Comparison of ENCODE assay signal across 27 cellular contexts in genomic region chr4:182023469-182023868, GRCh38.
A peak's percentile ranks its signal among the peaks of the same experiment; 100 is the strongest.
DNase-seq lines count a peak whose midpoint lies in the region; ATAC-seq and TF ChIP-seq lines count a peak whose summit lies in the region.
"Had no signal": no experiment of that assay in that cellular context is flagged by ENCODE, and none has a peak within 500 bp of the region (broad histone marks: within the 10 kb centered on the region; RNA-seq: fewer than 3 reads in every experiment).

No MANE protein-coding gene starts in this region.

- ATAC-seq in T-cell (replicated peaks in 1 of 4), result no peak
- no peak for ATAC-seq in CD4-positive, alpha-beta T cell (ENCODE audit: poor library complexity)
- ATAC-seq: activated naive CD8-positive, alpha-beta T cell treated with anti-CD3 and anti-CD28 coated beads, Interleukin-2, amount 50 U/mL, for 24 hours; foreskin keratinocyte; lower lobe of right lung; natural killer cell; stimulated activated naive CD8-positive, alpha-beta T cell treated with anti-CD3 and anti-CD28 coated beads, Interleukin-15, Interleukin-2, amounts not matched to agents 100 U/mL and 50 U/mL, for 24 hours had no signal

- peaks cover 6 to 19% (median 7%) of the 10 kb centered on the region in 3 donors for H3K9me3 Mint-ChIP-seq in T-cell
- peaks cover 10% of the 10 kb centered on the region for H3K9me3 Mint-ChIP-seq in activated CD4-positive, alpha-beta memory T cell treated with anti-CD3 and anti-CD28 coated beads for 36 hours
- no peaks in the 10 kb centered on the region for H3K9me3 Mint-ChIP-seq in CD4-positive, alpha-beta T cell

- H3K27ac ChIP-seq in CD4-positive, alpha-beta T cell (ENCODE audit: low read depth, low read length), result no peak overlapping the region
- H3K27ac ChIP-seq: esophagus muscularis mucosa, foreskin keratinocyte, lower lobe of right lung, SK-N-MC, skin epidermis had no signal

- H3K36me3 Mint-ChIP-seq in T-cell, result no peaks in the 10 kb centered on the region
- H3K36me3 Mint-ChIP-seq in activated CD4-positive, alpha-beta memory T cell treated with anti-CD3 and anti-CD28 coated beads for 36 hours, result no peaks in the 10 kb centered on the region
- H3K36me3 Mint-ChIP-seq in CD4-positive, alpha-beta T cell (ENCODE audit: low read depth), result no peaks in the 10 kb centered on the region
- H3K36me3 Mint-ChIP-seq: CD4-positive, alpha-beta memory T cell had no signal

- no peak for TF ChIP-seq CTCF in CD4-positive, alpha-beta T cell (IDR thresholded peaks at IDR 0.05)

- peak; percentile 4 for DNase-seq in NCI-H2196 treated with DMSO at 0.1 percent for 48 hours (lab: John Stamatoyannopoulos, UW; ENCODE audit: unreplicated experiment)
- DNase-seq in NCI-H2196 (lab: John Stamatoyannopoulos, UW; ENCODE audit: unreplicated experiment), result no peak
- peak; percentile 42 to 66 for DNase-seq in NCI-H1930 (lab: John Stamatoyannopoulos, UW)
- DNase-seq in NCI-H69 (lab: John Stamatoyannopoulos, UW), result peak; percentile 89
- DNase-seq in T-cell, result no peak
- no peak for DNase-seq in activated CD4-positive, alpha-beta memory T cell treated with anti-CD3 and anti-CD28 coated beads for 36 hours
- no peak for DNase-seq in activated effector memory CD4-positive, alpha-beta T cell treated with anti-CD3 and anti-CD28 coated beads, Interleukin-2, amount 50 U/mL, for 16 hours
- DNase-seq in CD4-positive, alpha-beta T cell, result no peak
- DNase-seq: activated gamma-delta T cell treated with Interleukin-2 at 50 U/mL for 16 hours; activated naive CD8-positive, alpha-beta T cell treated with anti-CD3 and anti-CD28 coated beads, Interleukin-2, amount 50 U/mL, for 24 hours; activated T-cell treated with anti-CD3 and anti-CD28 coated beads, Interleukin-2, amount 50 U/mL, for 1 hour; AML-193; CD4-positive, alpha-beta memory T cell; central memory CD4-positive, alpha-beta T cell; endodermal cell; foreskin keratinocyte; GF-D8; kidney glomerular epithelial cell; lower lobe of right lung; natural killer cell; NCI-H446 treated with DMSO at 0.1 percent for 48 hours; stimulated activated naive CD8-positive, alpha-beta T cell treated with anti-CD3 and anti-CD28 coated beads, Interleukin-15, Interleukin-2, amounts not matched to agents 100 U/mL and 50 U/mL, for 24 hours; T-helper 2 cell had no signal

- intact Hi-C loops in activated CD4-positive, alpha-beta memory T cell treated with anti-CD3 and anti-CD28 coated beads for 36 hours (cut with micrococcal nuclease), result no loop called here
- intact Hi-C loops in CD4-positive, alpha-beta T cell (cut with DNase I, micrococcal nuclease), result no loop called here

- H3K4me1 Mint-ChIP-seq in T-cell, result no peaks in the 10 kb centered on the region
- no peaks in the 10 kb centered on the region for H3K4me1 Mint-ChIP-seq in activated CD4-positive, alpha-beta memory T cell treated with anti-CD3 and anti-CD28 coated beads for 36 hours (ENCODE audit: low read depth)
- no peaks in the 10 kb centered on the region for H3K4me1 Mint-ChIP-seq in CD4-positive, alpha-beta T cell (ENCODE audit: low read depth)
- H3K4me1 Mint-ChIP-seq: CD4-positive, alpha-beta memory T cell; natural killer cell had no signal

- no peaks in the 10 kb centered on the region for H3K27me3 ChIP-seq in CD4-positive, alpha-beta T cell (ENCODE audit: control insufficient read depth, insufficient read depth, low read length)
- H3K27me3 ChIP-seq: esophagus muscularis mucosa, foreskin keratinocyte had no signal

- POLR2A ChIA-PET in T-cell (lab: Charles Lee), result no interaction called here
- POLR2A ChIA-PET in activated CD4-positive, alpha-beta memory T cell treated with anti-CD3 and anti-CD28 coated beads for 36 hours (lab: Charles Lee), result no interaction called here
- POLR2A ChIA-PET in CD4-positive, alpha-beta T cell (lab: Charles Lee), result no interaction called here

- H3K4me3 Mint-ChIP-seq in T-cell, result no peak overlapping the region
- H3K4me3 Mint-ChIP-seq in activated CD4-positive, alpha-beta memory T cell treated with anti-CD3 and anti-CD28 coated beads for 36 hours, result no peak overlapping the region
- no peak overlapping the region for H3K4me3 Mint-ChIP-seq in CD4-positive, alpha-beta T cell
- H3K4me3 Mint-ChIP-seq: activated naive CD8-positive, alpha-beta T cell treated with anti-CD3 and anti-CD28 coated beads, Interleukin-2, amount 50 U/mL, for 24 hours; CD4-positive, alpha-beta memory T cell; dendritic cell treated with granulocyte-macrophage colony-stimulating factor and Interleukin-4, amounts not matched to agents 40 ng/mL and 50 ng/mL, for 4 days; endodermal cell; natural killer cell had no signal

- no peaks in the 10 kb centered on the region for H3K27me3 Mint-ChIP-seq in T-cell
- no peaks in the 10 kb centered on the region for H3K27me3 Mint-ChIP-seq in activated CD4-positive, alpha-beta memory T cell treated with anti-CD3 and anti-CD28 coated beads for 36 hours
- H3K27me3 Mint-ChIP-seq in CD4-positive, alpha-beta T cell, result no peaks in the 10 kb centered on the region
- H3K27me3 Mint-ChIP-seq: activated naive CD8-positive, alpha-beta T cell treated with anti-CD3 and anti-CD28 coated beads, Interleukin-2, amount 50 U/mL, for 24 hours; CD4-positive, alpha-beta memory T cell; dendritic cell treated with granulocyte-macrophage colony-stimulating factor and Interleukin-4, amounts not matched to agents 40 ng/mL and 50 ng/mL, for 4 days had no signal

- no peak overlapping the region for H3K27ac Mint-ChIP-seq in T-cell
- no peak overlapping the region for H3K27ac Mint-ChIP-seq in activated CD4-positive, alpha-beta memory T cell treated with anti-CD3 and anti-CD28 coated beads for 36 hours
- H3K27ac Mint-ChIP-seq in CD4-positive, alpha-beta T cell, result no peak overlapping the region
- H3K27ac Mint-ChIP-seq: activated naive CD8-positive, alpha-beta T cell treated with anti-CD3 and anti-CD28 coated beads, Interleukin-2, amount 50 U/mL, for 24 hours; CD4-positive, alpha-beta memory T cell; dendritic cell treated with granulocyte-macrophage colony-stimulating factor and Interleukin-4, amounts not matched to agents 40 ng/mL and 50 ng/mL, for 4 days; endodermal cell; natural killer cell had no signal

- no peaks in the 10 kb centered on the region for H3K9me3 ChIP-seq in CD4-positive, alpha-beta T cell (ENCODE audit: control insufficient read depth, low read length)
- H3K9me3 ChIP-seq: lower lobe of right lung had no signal

- CTCF ChIA-PET in T-cell (lab: Charles Lee), result no interaction called here
- CTCF ChIA-PET in activated CD4-positive, alpha-beta memory T cell treated with anti-CD3 and anti-CD28 coated beads for 36 hours (lab: Charles Lee), result no interaction called here
- CTCF ChIA-PET in CD4-positive, alpha-beta T cell (lab: Charles Lee), result no interaction called here

Comparison
In these comparisons a context has a peak if more than half of its experiments do, and no peak if none do; other contexts are left out.
1. DNase-seq: peak in NCI-H2196 treated with DMSO at 0.1 percent for 48 hours (single experiment), NCI-H1930 (2 of 2) and NCI-H69 (single experiment); none in NCI-H2196 (single experiment), T-cell (0 of 34), activated CD4-positive, alpha-beta memory T cell treated with anti-CD3 and anti-CD28 coated beads for 36 hours (single experiment), activated effector memory CD4-positive, alpha-beta T cell treated with anti-CD3 and anti-CD28 coated beads, Interleukin-2, amount 50 U/mL, for 16 hours (single experiment) and CD4-positive, alpha-beta T cell (0 of 10).